ENCODE assay signal across 13 cellular contexts in the genomic region with DNA sequence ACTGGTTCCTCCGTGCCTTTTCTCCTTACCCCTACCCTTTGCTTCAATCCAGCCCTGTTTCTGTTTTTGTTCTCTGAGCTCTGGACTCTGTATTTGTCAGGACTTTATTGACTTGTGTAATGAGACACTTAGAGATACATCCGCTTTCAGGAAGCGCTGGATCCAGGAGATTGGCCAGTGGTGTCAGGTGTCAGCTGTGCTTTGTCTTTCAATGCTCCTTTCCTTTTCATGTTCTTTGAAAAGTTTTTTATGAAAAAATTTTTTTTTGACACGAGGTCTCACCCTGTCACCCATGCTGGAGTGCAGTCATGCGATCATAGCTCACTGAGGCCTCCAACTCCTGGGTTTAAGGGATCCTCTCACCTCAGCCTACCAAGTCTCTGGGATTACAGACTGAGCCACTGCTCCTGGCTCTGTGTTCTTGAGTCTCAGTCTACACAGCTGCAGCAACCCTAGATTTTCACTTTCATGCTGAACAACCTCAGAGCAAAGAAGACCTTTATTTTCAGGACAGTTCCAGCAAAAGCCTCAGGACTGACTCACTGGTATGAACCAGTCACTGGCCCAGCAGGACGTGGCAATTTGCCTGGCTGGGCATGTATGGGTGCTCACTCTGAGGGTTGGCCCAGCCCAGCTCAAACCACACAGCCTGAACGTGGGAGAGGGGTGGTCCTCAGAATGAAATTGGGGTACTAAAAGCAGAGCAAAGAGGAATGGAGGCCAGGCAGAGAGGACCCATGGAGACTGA.
A peak's percentile ranks its signal among the peaks of the same experiment; 100 is the strongest.
DNase-seq lines count a peak whose midpoint lies in the region; ATAC-seq, FAIRE-seq and TF ChIP-seq lines count a peak whose summit lies in the region.
"Had no signal": no experiment of that assay in that cellular context is flagged by ENCODE, and none has a peak within 500 bp of the region (broad histone marks: within the 10 kb centered on the region; RNA-seq: fewer than 3 reads in every experiment).

No MANE protein-coding gene starts in this region.

- CTCF ChIA-PET in RWPE1 (lab: Yijun Ruan, JAX): interaction anchor here (0.6 to 3.7 kb wide), 5 partner anchors 9 to 1913 kb away, joined by 3 to 26 read pairs (median 4); no protein-coding TSS in a partner anchor
- CTCF ChIA-PET in CD4-positive, alpha-beta T cell (lab: Charles Lee): no interaction called here

- H3K4me1 Mint-ChIP-seq in CD4-positive, alpha-beta T cell (ENCODE audit: low read depth): no peaks in the 10 kb centered on the region

- peaks cover 73% of the 10 kb centered on the region for H3K27me3 ChIP-seq in left ventricle myocardium inferior (ENCODE audit: low read depth)
- peaks cover 9% of the 10 kb centered on the region for H3K27me3 ChIP-seq in CD4-positive, alpha-beta T cell (ENCODE audit: control insufficient read depth, insufficient read depth, low read length)

- H3K4me3 Mint-ChIP-seq in CD4-positive, alpha-beta T cell: no peak overlapping the region
- H3K4me3 Mint-ChIP-seq: neural crest cell had no signal

- H3K9ac ChIP-seq in kidney (ENCODE audit: low read length in 2 of 2): no peak overlapping the region

- intact Hi-C loops in Right ventricle myocardium inferior (cut with DNase I) (no loop called here), left ventricle myocardium inferior (cut with micrococcal nuclease) (no loop called here), kidney (cut with DNase I) (no loop called here)
- intact Hi-C loops in CD4-positive, alpha-beta T cell (cut with DNase I, micrococcal nuclease): no loop called here

- H3K27me3 Mint-ChIP-seq in CD4-positive, alpha-beta T cell: peaks cover 38% of the 10 kb centered on the region

- TF ChIP-seq CTCF in left ventricle myocardium inferior (IDR thresholded peaks at IDR 0.05; ENCODE audit: borderline replicate concordance) (no peak), RWPE1 (conservative IDR thresholded peaks at IDR 0.05; ENCODE audit: low read depth) (no peak), kidney (IDR thresholded peaks at IDR 0.05; ENCODE audit: borderline replicate concordance, extremely low read depth, insufficient read depth) (no peak)
- no peak for TF ChIP-seq CTCF in CD4-positive, alpha-beta T cell (IDR thresholded peaks at IDR 0.05)

- H3K36me3 Mint-ChIP-seq in CD4-positive, alpha-beta T cell (ENCODE audit: low read depth): no peaks in the 10 kb centered on the region

- ATAC-seq in Right ventricle myocardium inferior: no peak
- no peak for ATAC-seq in CD4-positive, alpha-beta T cell (ENCODE audit: poor library complexity)
- ATAC-seq: left lung had no signal

- peak; percentile 69 for DNase-seq in Right ventricle myocardium inferior (ENCODE audit: missing footprints)
- no peak for DNase-seq in left ventricle myocardium inferior
- peak; percentile 84 for DNase-seq in RWPE1 (ENCODE audit: low spot score)
- peak; percentile 48 for DNase-seq in fibroblast of gingiva (ENCODE audit: low read depth)
- no peak for DNase-seq in NCI-H187 treated with DMSO at 0.1 percent for 48 hours (lab: John Stamatoyannopoulos, UW)
- DNase-seq in kidney: no peak
- no peak for DNase-seq in CD4-positive, alpha-beta T cell
- no peak for DNase-seq in activated CD4-positive, alpha-beta T cell treated with anti-CD3 and anti-CD28 coated beads, Interleukin-2, amount 50 U/mL, for 1 hour
- DNase-seq: activated gamma-delta T cell treated with Interleukin-2 at 50 U/mL for 16 hours, GDM1, left lung, NCI-H187 had no signal

- H3K36me3 ChIP-seq in left ventricle myocardium inferior: no peaks in the 10 kb centered on the region
- no peaks in the 10 kb centered on the region for H3K36me3 ChIP-seq in kidney (ENCODE audit: control insufficient read depth in 1 of 2, insufficient read depth in 2 of 2, low read length in 2 of 2)
- H3K36me3 ChIP-seq: left lung had no signal

- H3K9me3 ChIP-seq in left ventricle myocardium inferior (replicated peaks) (peaks cover 12% of the 10 kb centered on the region), kidney (ENCODE audit: control insufficient read depth in 1 of 2, low read length in 2 of 2) (peaks cover 0 to 7% of the 10 kb centered on the region in 2 donors)
- H3K9me3 ChIP-seq in CD4-positive, alpha-beta T cell (ENCODE audit: control insufficient read depth, low read length): no peaks in the 10 kb centered on the region

- FAIRE-seq in kidney (lab: Jason Lieb, UNC): no peak

- H3K4me3 ChIP-seq in left ventricle myocardium inferior: no peak overlapping the region
- H3K4me3 ChIP-seq in kidney (ENCODE audit: low read length in 2 of 2): no peak overlapping the region
- H3K4me3 ChIP-seq: left lung had no signal

- no peaks in the 10 kb centered on the region for H3K9me3 Mint-ChIP-seq in CD4-positive, alpha-beta T cell
- H3K9me3 Mint-ChIP-seq: neural crest cell had no signal

- POLR2A ChIA-PET in RWPE1 (lab: Yijun Ruan, JAX; ENCODE audit: low non-redundant PET): interaction anchor here (1.2 kb wide), 1 partner anchor 142 kb away, joined by 3 read pairs; no protein-coding TSS in a partner anchor
- POLR2A ChIA-PET in CD4-positive, alpha-beta T cell (lab: Charles Lee): no interaction called here

- H3K27ac Mint-ChIP-seq in CD4-positive, alpha-beta T cell: no peak overlapping the region

- H3K27ac ChIP-seq in left ventricle myocardium inferior (replicated peaks) (no peak overlapping the region), RWPE1 (no peak overlapping the region), kidney (ENCODE audit: low read depth in 2 of 2, low read length in 2 of 2) (no peak overlapping the region)
- H3K27ac ChIP-seq in CD4-positive, alpha-beta T cell (ENCODE audit: low read depth, low read length): no peak overlapping the region
- H3K27ac ChIP-seq: left lung had no signal

- H3K4me1 ChIP-seq in left ventricle myocardium inferior: no peaks in the 10 kb centered on the region
- no peaks in the 10 kb centered on the region for H3K4me1 ChIP-seq in kidney (ENCODE audit: control insufficient read depth in 1 of 2, insufficient read depth in 1 of 2, low read depth in 1 of 2, low read length in 2 of 2)
- H3K4me1 ChIP-seq: left lung had no signal

Comparison
In these comparisons a context has a peak if more than half of its experiments do, and no peak if none do; other contexts are left out.
1. DNase-seq: peak in Right ventricle myocardium inferior (single experiment), RWPE1 (single experiment) and fibroblast of gingiva (single experiment); none in left ventricle myocardium inferior (single experiment), NCI-H187 treated with DMSO at 0.1 percent for 48 hours (single experiment), kidney (single experiment), CD4-positive, alpha-beta T cell (0 of 10) and activated CD4-positive, alpha-beta T cell treated with anti-CD3 and anti-CD28 coated beads, Interleukin-2, amount 50 U/mL, for 1 hour (single experiment).